8 cellular contexts compared by ENCODE assay signal in genomic region chr10:64041185-64041988, GRCh38.
DNase-seq lines count a peak whose midpoint lies in the region; TF ChIP-seq lines count a peak whose summit lies in the region.

No MANE protein-coding gene starts in this region.

- no peak overlapping the region for H3K9ac ChIP-seq in MM.1S (ENCODE audit: low read length)

- intact Hi-C loops in prostate gland (cut with DNase I) = no loop called here

- TF ChIP-seq CTCF in MM.1S (IDR thresholded peaks at IDR 0.05; ENCODE audit: low read length) (peak; percentile 100), cardiac muscle cell (IDR thresholded peaks at IDR 0.05; ENCODE audit: low read depth, low read length) (peak; percentile 100), prostate gland (IDR thresholded peaks at IDR 0.05) (peak; percentile 75 to 94 (median 90))

- peaks cover 6% of the 10 kb centered on the region for H3K4me1 Mint-ChIP-seq in activated naive CD8-positive, alpha-beta T cell treated with anti-CD3 and anti-CD28 coated beads for 36 hours

- H3K9me3 Mint-ChIP-seq in activated naive CD8-positive, alpha-beta T cell treated with anti-CD3 and anti-CD28 coated beads for 36 hours = no peaks in the 10 kb centered on the region

- no peaks in the 10 kb centered on the region for H3K36me3 Mint-ChIP-seq in activated naive CD8-positive, alpha-beta T cell treated with anti-CD3 and anti-CD28 coated beads for 36 hours

- H4K20me1 ChIP-seq in MM.1S (ENCODE audit: insufficient read depth, low read length) = no peaks in the 10 kb centered on the region

- peak overlapping the region; percentile 55 for H3K4me2 ChIP-seq in MM.1S (ENCODE audit: low read depth, low read length)

- no peaks in the 10 kb centered on the region for H3K79me2 ChIP-seq in MM.1S (ENCODE audit: low read length)

- H3K36me3 ChIP-seq in MM.1S (replicated peaks; ENCODE audit: insufficient read depth, low read length) = no peaks in the 10 kb centered on the region
- no peaks in the 10 kb centered on the region for H3K36me3 ChIP-seq in cardiac muscle cell
- H3K36me3 ChIP-seq in prostate gland = no peaks in the 10 kb centered on the region
- H3K36me3 ChIP-seq in urinary bladder (ENCODE audit: insufficient read depth) = no peaks in the 10 kb centered on the region

- H2AFZ ChIP-seq in MM.1S (ENCODE audit: low read length) = peak overlapping the region; percentile 60

- H3K27ac ChIP-seq in MM.1S (ENCODE audit: low read length) (no peak overlapping the region), cardiac muscle cell (no peak overlapping the region), prostate gland (no peak overlapping the region), urinary bladder (ENCODE audit: low read depth) (no peak overlapping the region)

- 0 out of 2 replicates have a peak, but pooled peaks cover 4% of the 10 kb centered on the region for H3F3A ChIP-seq in MM.1S (ENCODE audit: insufficient read depth, low read length)

- peak; percentile 24 for DNase-seq in GM04504 (ENCODE audit: low read depth)
- DNase-seq in HCEC 1CT = peak; percentile 30
- peak; percentile 82 for DNase-seq in MM.1S
- DNase-seq in SKM-1 treated with dmso at 0.1 percent for 144 hours (lab: John Stamatoyannopoulos, UW; ENCODE audit: unreplicated experiment) = peak; percentile 72
- DNase-seq in activated naive CD8-positive, alpha-beta T cell treated with anti-CD3 and anti-CD28 coated beads for 36 hours = peak; percentile 79
- peak; percentile 72 to 86 for DNase-seq in cardiac muscle cell (ENCODE audit: low read depth in 1 of 2, low spot score in 1 of 2)
- DNase-seq in prostate gland (ENCODE audit: low spot score) = peak; percentile 48

- H3K9me3 ChIP-seq in MM.1S (replicated peaks; ENCODE audit: insufficient read depth, low read length) (no peaks in the 10 kb centered on the region), cardiac muscle cell (ENCODE audit: low read depth) (no peaks in the 10 kb centered on the region), prostate gland (no peaks in the 10 kb centered on the region)

- no peaks in the 10 kb centered on the region for H3K9me2 ChIP-seq in MM.1S (replicated peaks; ENCODE audit: insufficient read depth, low read length)

- WGBS in prostate gland = 36% methylated on average over 22 of the region's 43 CpGs
- WGBS in urinary bladder = 33% methylated on average over 43 of the region's 43 CpGs

- H3K27me3 ChIP-seq in MM.1S (replicated peaks; ENCODE audit: insufficient read depth, low read length) = peaks cover 11% of the 10 kb centered on the region; the same call in 1 of the 2 replicates
- no peaks in the 10 kb centered on the region for H3K27me3 ChIP-seq in cardiac muscle cell
- H3K27me3 ChIP-seq in prostate gland (replicated peaks; ENCODE audit: insufficient read depth) = no peaks in the 10 kb centered on the region

- TF ChIP-seq POLR2A in prostate gland (IDR thresholded peaks at IDR 0.05) = no peak

- H3K4me3 ChIP-seq in MM.1S (ENCODE audit: low read length) (peak overlapping the region; percentile 47), cardiac muscle cell (no peak overlapping the region), prostate gland (peak overlapping the region; percentile 7 to 14), urinary bladder (ENCODE audit: low read depth, low read length) (peak overlapping the region; percentile 6)

- peak overlapping the region; percentile 62 for H3K4me3 Mint-ChIP-seq in activated naive CD8-positive, alpha-beta T cell treated with anti-CD3 and anti-CD28 coated beads for 36 hours

- no peak overlapping the region for H3K27ac Mint-ChIP-seq in activated naive CD8-positive, alpha-beta T cell treated with anti-CD3 and anti-CD28 coated beads for 36 hours

- peaks cover 11% of the 10 kb centered on the region for H3K27me3 Mint-ChIP-seq in activated naive CD8-positive, alpha-beta T cell treated with anti-CD3 and anti-CD28 coated beads for 36 hours

- H3K4me1 ChIP-seq in MM.1S (ENCODE audit: low read length) = peaks cover 9% of the 10 kb centered on the region
- no peaks in the 10 kb centered on the region for H3K4me1 ChIP-seq in cardiac muscle cell (ENCODE audit: low read depth)
- no peaks in the 10 kb centered on the region for H3K4me1 ChIP-seq in prostate gland (replicated peaks)
- H3K4me1 ChIP-seq in urinary bladder (ENCODE audit: insufficient read depth) = no peaks in the 10 kb centered on the region

Comparison
In these comparisons a context has a peak if more than half of its experiments do, and no peak if none do; other contexts are left out.
1. DNase-seq: peak in every context shown above with its lines; median percentile 82 in MM.1S; 79 in activated naive CD8-positive, alpha-beta T cell treated with anti-CD3 and anti-CD28 coated beads for 36 hours; 79 in cardiac muscle cell; 72 in SKM-1 treated with dmso at 0.1 percent for 144 hours; 48 in prostate gland; 30 in HCEC 1CT; 24 in GM04504.